ENCODE assay signal across 30 cellular contexts in genomic region chr11:4441500-4441899, GRCh38. TPM values are rescaled to one million over a fixed set of nuclear protein-coding genes. Genes with fewer than 3 reads are reported as not detected.
"Had no signal": no experiment of that assay in that cellular context is flagged by ENCODE, and none has a peak within 500 bp of the region (broad histone marks: within the 10 kb centered on the region; RNA-seq: fewer than 3 reads in every experiment).

No MANE protein-coding gene starts in this region.

- H3K36me3 Mint-ChIP-seq: activated CD8-positive, alpha-beta memory T cell treated with anti-CD3 and anti-CD28 coated beads, Interleukin-2, amount 10 ng/mL, durations not matched to agents 7 days and 5 days; activated naive CD4-positive, alpha-beta T cell treated with anti-CD3 and anti-CD28 coated beads, Interleukin-2, amount 50 U/mL, for 24 hours; brain had no signal

- H3K36me3 ChIP-seq: heart right ventricle, lower lobe of right lung had no signal

- H3K9me3 ChIP-seq: lower lobe of right lung, mucosa of descending colon had no signal

- ATAC-seq: activated CD4-positive, CD25-positive, alpha-beta regulatory T cell treated with anti-CD3 and anti-CD28 coated beads, Interleukin-2, amount 50 U/mL, for 24 hours; activated CD8-positive, alpha-beta memory T cell treated with anti-CD3 and anti-CD28 coated beads, Interleukin-2, amount 10 ng/mL, durations not matched to agents 7 days and 5 days; activated CD8-positive, alpha-beta T cell treated with anti-CD3 and anti-CD28 coated beads for 36 hours; heart right ventricle; mucosa of descending colon; right cardiac atrium had no signal

- DNase-seq: activated CD4-positive, alpha-beta T cell treated with anti-CD3 and anti-CD28 coated beads, Interleukin-2, amount 10 ng/mL, durations not matched to agents 24 days and 14 days; activated CD8-positive, alpha-beta memory T cell treated with anti-CD3 and anti-CD28 coated beads, Interleukin-2, amount 10 ng/mL, durations not matched to agents 7 days and 5 days; activated CD8-positive, alpha-beta T cell treated with anti-CD3 and anti-CD28 coated beads for 36 hours; activated gamma-delta T cell; activated T-cell treated with anti-CD3 and anti-CD28 coated beads for 4 hours; aorta; effector CD4-positive, alpha-beta T cell; foreskin fibroblast; heart right ventricle; lower lobe of right lung; mesendoderm; mucosa of descending colon; nephron progenitor cell; nucleus accumbens; right cardiac atrium; stimulated activated CD4-positive, alpha-beta T cell treated with anti-CD3 and anti-CD28 coated beads, Interleukin-4, amount 100 ng/mL, for 24 hours; stimulated activated naive CD4-positive, alpha-beta T cell treated with Interleukin-2 at 50 U/mL for 16 hours had no signal

- H3K4me3 ChIP-seq: heart right ventricle, lower lobe of right lung, mucosa of descending colon had no signal

- H3K4me1 Mint-ChIP-seq: activated CD4-positive, alpha-beta T cell treated with anti-CD3 and anti-CD28 coated beads, Interleukin-2, amount 10 ng/mL, durations not matched to agents 24 days and 14 days; activated CD8-positive, alpha-beta memory T cell treated with anti-CD3 and anti-CD28 coated beads, Interleukin-2, amount 10 ng/mL, durations not matched to agents 7 days and 5 days; activated naive CD4-positive, alpha-beta T cell treated with anti-CD3 and anti-CD28 coated beads, Interleukin-2, amount 50 U/mL, for 24 hours; brain; nephron progenitor cell had no signal

- H3K27ac Mint-ChIP-seq: activated CD4-positive, alpha-beta T cell treated with anti-CD3 and anti-CD28 coated beads, Interleukin-2, amount 10 ng/mL, durations not matched to agents 24 days and 14 days; activated CD8-positive, alpha-beta memory T cell treated with anti-CD3 and anti-CD28 coated beads, Interleukin-2, amount 10 ng/mL, durations not matched to agents 7 days and 5 days; activated CD8-positive, alpha-beta T cell treated with anti-CD3 and anti-CD28 coated beads for 36 hours; activated naive CD4-positive, alpha-beta T cell treated with anti-CD3 and anti-CD28 coated beads, Interleukin-2, amount 50 U/mL, for 24 hours; activated T-helper 1 cell treated with anti-CD3 and anti-CD28 coated beads, Interleukin-12 subunit alpha, Interleukin-12 subunit beta, Interleukin-2, Interleukin-4 antibody, amounts not matched to agents 30 ng/mL and 10 ng/mL and 1 ng/mL, durations not matched to agents 14 hours and 24 hours and 36 hours; brain; nephron progenitor cell had no signal

- H3K4me1 ChIP-seq: lower lobe of right lung, parathyroid adenoma had no signal

- H3K4me3 Mint-ChIP-seq: activated CD4-positive, alpha-beta T cell treated with anti-CD3 and anti-CD28 coated beads, Interleukin-2, amount 10 ng/mL, durations not matched to agents 24 days and 14 days; activated CD8-positive, alpha-beta memory T cell treated with anti-CD3 and anti-CD28 coated beads, Interleukin-2, amount 10 ng/mL, durations not matched to agents 7 days and 5 days; activated CD8-positive, alpha-beta T cell treated with anti-CD3 and anti-CD28 coated beads for 36 hours; activated naive CD4-positive, alpha-beta T cell treated with anti-CD3 and anti-CD28 coated beads, Interleukin-2, amount 50 U/mL, for 24 hours; activated T-helper 1 cell treated with anti-CD3 and anti-CD28 coated beads, Interleukin-12 subunit alpha, Interleukin-12 subunit beta, Interleukin-2, Interleukin-4 antibody, amounts not matched to agents 30 ng/mL and 10 ng/mL and 1 ng/mL, durations not matched to agents 14 hours and 24 hours and 36 hours; brain; nephron progenitor cell had no signal

- H3K9me3 Mint-ChIP-seq: activated CD8-positive, alpha-beta T cell treated with anti-CD3 and anti-CD28 coated beads for 36 hours; activated naive CD4-positive, alpha-beta T cell treated with anti-CD3 and anti-CD28 coated beads, Interleukin-2, amount 50 U/mL, for 24 hours had no signal

- H3K9ac ChIP-seq: parathyroid adenoma had no signal

- H3K27ac ChIP-seq: heart right ventricle, lower lobe of right lung, parathyroid adenoma, VCaP had no signal

- H3K79me2 ChIP-seq: parathyroid adenoma had no signal

- H2AFZ ChIP-seq: parathyroid adenoma had no signal

- H3K27me3 ChIP-seq: heart right ventricle had no signal

RNA-seq across cellular contexts. Expression of gene OR52K2, which starts 7.6 kb away (rescaled TPM):
- total RNA-seq: activated CD4-positive, alpha-beta T cell treated with anti-CD3 and anti-CD28 coated beads, Interleukin-2, amount 10 ng/mL, durations not matched to agents 24 days and 14 days; activated CD8-positive, alpha-beta memory T cell treated with anti-CD3 and anti-CD28 coated beads, Interleukin-2, amount 10 ng/mL, durations not matched to agents 7 days and 5 days; activated CD8-positive, alpha-beta T cell treated with anti-CD3 and anti-CD28 coated beads for 36 hours; activated T-helper 1 cell treated with anti-CD3 and anti-CD28 coated beads, Interleukin-12 subunit alpha, Interleukin-12 subunit beta, Interleukin-2, Interleukin-4 antibody, amounts not matched to agents 30 ng/mL and 10 ng/mL and 1 ng/mL, durations not matched to agents 14 hours and 24 hours and 36 hours; aorta; cardiac septum; chondrocyte; epithelial cell of proximal tubule; fibroblast of lung; mucosa of descending colon; pulmonary artery endothelial cell had no signal
- polyA plus RNA-seq: aorta, fibroblast of lung, heart right ventricle, keratinocyte, right cardiac atrium, thymus had no signal

RNA-seq across cellular contexts. Expression of gene OR52K1, which starts 40.9 kb away (rescaled TPM):
- total RNA-seq: activated CD4-positive, alpha-beta T cell treated with anti-CD3 and anti-CD28 coated beads, Interleukin-2, amount 10 ng/mL, durations not matched to agents 24 days and 14 days; activated CD8-positive, alpha-beta memory T cell treated with anti-CD3 and anti-CD28 coated beads, Interleukin-2, amount 10 ng/mL, durations not matched to agents 7 days and 5 days; activated CD8-positive, alpha-beta T cell treated with anti-CD3 and anti-CD28 coated beads for 36 hours; activated T-helper 1 cell treated with anti-CD3 and anti-CD28 coated beads, Interleukin-12 subunit alpha, Interleukin-12 subunit beta, Interleukin-2, Interleukin-4 antibody, amounts not matched to agents 30 ng/mL and 10 ng/mL and 1 ng/mL, durations not matched to agents 14 hours and 24 hours and 36 hours; cardiac septum; chondrocyte; epithelial cell of proximal tubule; fibroblast of lung; heart right ventricle; mucosa of descending colon; pulmonary artery endothelial cell had no signal
- polyA plus RNA-seq: aorta, fibroblast of lung, heart right ventricle, keratinocyte, right cardiac atrium had no signal
